23 cellular contexts compared by ENCODE assay signal in the genomic region with DNA sequence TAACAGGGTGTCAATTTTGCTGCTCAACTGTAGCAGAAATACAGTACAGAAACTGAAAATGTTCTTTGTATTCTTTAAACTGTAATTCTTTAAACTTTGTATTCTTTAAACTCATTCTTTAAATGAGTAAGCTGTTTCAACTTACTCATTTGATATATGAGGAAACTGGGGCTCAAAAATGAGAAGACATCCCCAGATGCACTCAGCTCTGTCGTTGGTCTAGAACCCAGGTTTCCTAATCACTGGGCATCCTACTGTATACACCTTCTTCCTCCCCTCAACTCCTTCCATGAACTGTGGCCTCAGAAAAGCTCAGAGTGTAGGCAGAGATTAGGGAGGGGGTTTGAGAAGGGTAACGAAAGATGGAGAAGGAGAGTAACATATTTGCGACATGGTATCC.
"Had no signal": no experiment of that assay in that cellular context is flagged by ENCODE, and none has a peak within 500 bp of the region (broad histone marks: within the 10 kb centered on the region; RNA-seq: fewer than 3 reads in every experiment).

No MANE protein-coding gene starts in this region.

- ATAC-seq: stimulated activated memory B cell treated with anti-CD40 and anti-IgM and Interleukin-4, amounts not matched to agents 10 μg/mL and 1 μg/mL and 100 μg/mL, for 72 hours; stimulated activated naive B cell treated with anti-CD40 and anti-IgM and Interleukin-4, amounts not matched to agents 10 μg/mL and 1 μg/mL and 100 μg/mL, for 72 hours; stimulated activated naive CD8-positive, alpha-beta T cell treated with anti-CD3 and anti-CD28 coated beads, Interleukin-15, amount 100 ng/mL, for 72 hours; stimulated activated naive CD8-positive, alpha-beta T cell treated with anti-CD3 and anti-CD28 coated beads, Interleukin-15, Interleukin-2, amounts not matched to agents 100 U/mL and 50 U/mL, for 24 hours; upper lobe of right lung had no signal

- H3K9me3 Mint-ChIP-seq: stimulated activated naive CD8-positive, alpha-beta T cell treated with anti-CD3 and anti-CD28 coated beads, Interleukin-15, amount 100 ng/mL, for 72 hours; stimulated activated naive CD8-positive, alpha-beta T cell treated with anti-CD3 and anti-CD28 coated beads, Interleukin-15, Interleukin-2, amounts not matched to agents 100 ng/mL and 50 ng/mL, for 24 hours; type B pancreatic cell had no signal

- H3K4me3 Mint-ChIP-seq: stimulated activated memory B cell treated with anti-CD40 and anti-IgM and Interleukin-4, amounts not matched to agents 10 μg/mL and 1 μg/mL and 100 μg/mL, for 72 hours; stimulated activated naive B cell treated with anti-CD40 and anti-IgM and Interleukin-4, amounts not matched to agents 10 μg/mL and 1 μg/mL and 100 μg/mL, for 72 hours; stimulated activated naive CD8-positive, alpha-beta T cell treated with anti-CD3 and anti-CD28 coated beads, Interleukin-15, amount 100 ng/mL, for 72 hours; stimulated activated naive CD8-positive, alpha-beta T cell treated with anti-CD3 and anti-CD28 coated beads, Interleukin-15, Interleukin-2, amounts not matched to agents 100 ng/mL and 50 ng/mL, for 24 hours; type B pancreatic cell had no signal

- DNase-seq: stimulated activated CD4-positive, alpha-beta T cell treated with anti-CD3 and anti-CD28 coated beads, Interleukin-2, amount 100 ng/mL, for 48 hours; stimulated activated CD4-positive, alpha-beta T cell treated with anti-CD3 and anti-CD28 coated beads, Interleukin-4, amount 100 ng/mL, for 1 hour; stimulated activated CD4-positive, alpha-beta T cell treated with anti-CD3 and anti-CD28 coated beads, Interleukin-4, amount 100 ng/mL, for 24 hours; stimulated activated CD4-positive, alpha-beta T cell treated with anti-CD3 and anti-CD28 coated beads, Interleukin-4, amount 100 ng/mL, for 4 hours; stimulated activated CD8-positive, alpha-beta memory T cell treated with anti-CD3 and anti-CD28 coated beads, Interleukin-4, amount 100 ng/mL, for 48 hours; stimulated activated naive B cell treated with anti-CD40 and anti-IgM and Interleukin-4, amounts not matched to agents 10 μg/mL and 1 μg/mL and 100 μg/mL, for 72 hours; stimulated activated naive CD4-positive, alpha-beta T cell; stimulated activated naive CD4-positive, alpha-beta T cell treated with Interleukin-2 at 50 U/mL for 16 hours; stimulated activated naive CD8-positive, alpha-beta T cell treated with anti-CD3 and anti-CD28 coated beads, Interleukin-15, amount 100 ng/mL, for 72 hours; stimulated activated naive CD8-positive, alpha-beta T cell treated with anti-CD3 and anti-CD28 coated beads, Interleukin-15, Interleukin-2, amounts not matched to agents 100 U/mL and 50 U/mL, for 24 hours; stomach; substantia nigra; testis; thyroid gland; tibial artery; transverse colon; trophoblast cell; upper lobe of left lung; upper lobe of right lung; uterus had no signal

- H3K4me1 Mint-ChIP-seq: stimulated activated naive B cell treated with anti-CD40 and anti-IgM and Interleukin-4, amounts not matched to agents 10 μg/mL and 1 μg/mL and 100 μg/mL, for 72 hours; stimulated activated naive CD8-positive, alpha-beta T cell treated with anti-CD3 and anti-CD28 coated beads, Interleukin-15, amount 100 ng/mL, for 72 hours had no signal

- H3K27ac Mint-ChIP-seq: stimulated activated memory B cell treated with anti-CD40 and anti-IgM and Interleukin-4, amounts not matched to agents 10 μg/mL and 1 μg/mL and 100 μg/mL, for 72 hours; stimulated activated naive B cell treated with anti-CD40 and anti-IgM and Interleukin-4, amounts not matched to agents 10 μg/mL and 1 μg/mL and 100 μg/mL, for 72 hours; stimulated activated naive CD8-positive, alpha-beta T cell treated with anti-CD3 and anti-CD28 coated beads, Interleukin-15, amount 100 ng/mL, for 72 hours; stimulated activated naive CD8-positive, alpha-beta T cell treated with anti-CD3 and anti-CD28 coated beads, Interleukin-15, Interleukin-2, amounts not matched to agents 100 ng/mL and 50 ng/mL, for 24 hours; type B pancreatic cell had no signal

- H3K27me3 Mint-ChIP-seq: stimulated activated naive CD8-positive, alpha-beta T cell treated with anti-CD3 and anti-CD28 coated beads, Interleukin-15, amount 100 ng/mL, for 72 hours had no signal

- H3K36me3 Mint-ChIP-seq: stimulated activated memory B cell treated with anti-CD40 and anti-IgM and Interleukin-4, amounts not matched to agents 10 μg/mL and 1 μg/mL and 100 μg/mL, for 72 hours; stimulated activated naive B cell treated with anti-CD40 and anti-IgM and Interleukin-4, amounts not matched to agents 10 μg/mL and 1 μg/mL and 100 μg/mL, for 72 hours; type B pancreatic cell had no signal
